Comparison of ENCODE assay signal across 1 cellular context in the genomic region with DNA sequence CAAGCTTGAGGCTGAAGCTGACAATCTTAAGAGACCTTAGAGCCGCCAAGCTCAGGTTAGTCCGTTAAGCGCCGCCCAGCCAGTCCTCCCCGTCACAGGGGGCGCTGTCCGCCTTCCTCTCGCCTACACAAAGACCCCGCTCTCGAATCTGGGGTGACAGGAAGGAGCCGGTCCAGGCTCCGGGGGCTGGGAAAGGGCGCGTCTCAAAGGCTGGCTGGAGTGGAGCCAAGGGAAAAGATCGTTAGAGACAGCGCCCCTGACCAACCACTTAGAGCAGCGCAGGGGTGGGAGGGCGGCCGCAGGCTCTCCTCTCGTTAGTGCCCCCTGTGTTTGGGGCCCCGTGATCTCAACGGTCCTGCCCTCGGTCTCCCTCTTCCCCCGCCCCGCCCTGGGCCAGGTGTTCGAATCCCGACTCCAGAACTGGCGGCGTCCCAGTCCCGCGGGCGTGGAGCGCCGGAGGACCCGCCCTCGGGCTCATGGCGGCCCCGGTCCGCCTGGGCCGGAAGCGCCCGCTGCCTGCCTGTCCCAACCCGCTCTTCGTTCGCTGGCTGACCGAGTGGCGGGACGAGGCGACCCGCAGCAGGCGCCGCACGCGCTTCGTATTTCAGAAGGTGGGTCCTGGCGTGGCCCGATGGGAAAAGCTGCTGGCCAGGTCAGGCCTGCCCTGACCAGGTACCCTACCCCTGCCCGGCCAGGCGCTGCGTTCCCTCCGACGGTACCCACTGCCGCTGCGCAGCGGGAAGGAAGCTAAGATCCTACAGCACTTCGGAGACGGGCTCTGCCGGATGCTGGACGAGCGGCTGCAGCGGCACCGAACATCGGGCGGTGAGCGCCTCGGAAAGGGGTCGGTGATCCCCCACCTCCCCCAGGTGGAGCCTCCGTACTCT.
A peak's percentile ranks its signal among the peaks of the same experiment; 100 is the strongest.
TF ChIP-seq lines count a peak whose summit lies in the region.

A gene with protein sequence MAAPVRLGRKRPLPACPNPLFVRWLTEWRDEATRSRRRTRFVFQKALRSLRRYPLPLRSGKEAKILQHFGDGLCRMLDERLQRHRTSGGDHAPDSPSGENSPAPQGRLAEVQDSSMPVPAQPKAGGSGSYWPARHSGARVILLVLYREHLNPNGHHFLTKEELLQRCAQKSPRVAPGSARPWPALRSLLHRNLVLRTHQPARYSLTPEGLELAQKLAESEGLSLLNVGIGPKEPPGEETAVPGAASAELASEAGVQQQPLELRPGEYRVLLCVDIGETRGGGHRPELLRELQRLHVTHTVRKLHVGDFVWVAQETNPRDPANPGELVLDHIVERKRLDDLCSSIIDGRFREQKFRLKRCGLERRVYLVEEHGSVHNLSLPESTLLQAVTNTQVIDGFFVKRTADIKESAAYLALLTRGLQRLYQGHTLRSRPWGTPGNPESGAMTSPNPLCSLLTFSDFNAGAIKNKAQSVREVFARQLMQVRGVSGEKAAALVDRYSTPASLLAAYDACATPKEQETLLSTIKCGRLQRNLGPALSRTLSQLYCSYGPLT (plus strand): TSS at position 156 of the 887 bp plus-strand sequence. CDS start 321 bp downstream, at position 477.

TF ChIP-seq in HepG2, 621 proteins besides CTCF, POLR2A, EP300 and RAD21 (continued from another document and continues in another):
- TF ChIP-seq, protein P1, sequence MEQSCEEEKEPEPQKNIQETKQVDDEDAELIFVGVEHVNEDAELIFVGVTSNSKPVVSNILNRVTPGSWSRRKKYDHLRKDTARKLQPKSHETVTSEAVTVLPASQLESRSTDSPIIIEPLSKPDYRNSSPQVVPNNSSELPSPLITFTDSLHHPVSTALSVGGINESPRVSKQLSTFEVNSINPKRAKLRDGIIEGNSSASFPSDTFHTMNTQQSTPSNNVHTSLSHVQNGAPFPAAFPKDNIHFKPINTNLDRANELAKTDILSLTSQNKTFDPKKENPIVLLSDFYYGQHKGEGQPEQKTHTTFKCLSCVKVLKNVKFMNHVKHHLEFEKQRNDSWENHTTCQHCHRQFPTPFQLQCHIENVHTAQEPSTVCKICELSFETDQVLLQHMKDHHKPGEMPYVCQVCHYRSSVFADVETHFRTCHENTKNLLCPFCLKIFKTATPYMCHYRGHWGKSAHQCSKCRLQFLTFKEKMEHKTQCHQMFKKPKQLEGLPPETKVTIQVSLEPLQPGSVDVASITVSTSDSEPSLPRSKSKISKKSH (CRISPR knock-in tag; IDR thresholded peaks at IDR 0.05; ENCODE audit: borderline replicate concordance), result no peak; the same call in 1 of the 2 replicates
- 0 out of 2 replicates have a peak, but pooled peaks have one; percentile 24 for TF ChIP-seq ONECUT2 (CRISPR knock-in tag; IDR thresholded peaks at IDR 0.05)
- TF ChIP-seq KLF16 (CRISPR knock-in tag; IDR thresholded peaks at IDR 0.05), result peak in 1 of 2 experiments; percentile 48; a peak in 1 of 4 replicates
- TF ChIP-seq ZNF253 (CRISPR knock-in tag; IDR thresholded peaks at IDR 0.05; ENCODE audit: borderline replicate concordance), result no peak
- TF ChIP-seq, protein P2, sequence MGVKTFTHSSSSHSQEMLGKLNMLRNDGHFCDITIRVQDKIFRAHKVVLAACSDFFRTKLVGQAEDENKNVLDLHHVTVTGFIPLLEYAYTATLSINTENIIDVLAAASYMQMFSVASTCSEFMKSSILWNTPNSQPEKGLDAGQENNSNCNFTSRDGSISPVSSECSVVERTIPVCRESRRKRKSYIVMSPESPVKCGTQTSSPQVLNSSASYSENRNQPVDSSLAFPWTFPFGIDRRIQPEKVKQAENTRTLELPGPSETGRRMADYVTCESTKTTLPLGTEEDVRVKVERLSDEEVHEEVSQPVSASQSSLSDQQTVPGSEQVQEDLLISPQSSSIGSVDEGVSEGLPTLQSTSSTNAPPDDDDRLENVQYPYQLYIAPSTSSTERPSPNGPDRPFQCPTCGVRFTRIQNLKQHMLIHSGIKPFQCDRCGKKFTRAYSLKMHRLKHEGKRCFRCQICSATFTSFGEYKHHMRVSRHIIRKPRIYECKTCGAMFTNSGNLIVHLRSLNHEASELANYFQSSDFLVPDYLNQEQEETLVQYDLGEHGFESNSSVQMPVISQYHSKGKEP (CRISPR knock-in tag; IDR thresholded peaks at IDR 0.05), result no peak
- peak; percentile 82; the same call in 1 of the 2 replicates for TF ChIP-seq ZSCAN9 (CRISPR knock-in tag; IDR thresholded peaks at IDR 0.05; ENCODE audit: borderline replicate concordance)
- TF ChIP-seq, protein P3, sequence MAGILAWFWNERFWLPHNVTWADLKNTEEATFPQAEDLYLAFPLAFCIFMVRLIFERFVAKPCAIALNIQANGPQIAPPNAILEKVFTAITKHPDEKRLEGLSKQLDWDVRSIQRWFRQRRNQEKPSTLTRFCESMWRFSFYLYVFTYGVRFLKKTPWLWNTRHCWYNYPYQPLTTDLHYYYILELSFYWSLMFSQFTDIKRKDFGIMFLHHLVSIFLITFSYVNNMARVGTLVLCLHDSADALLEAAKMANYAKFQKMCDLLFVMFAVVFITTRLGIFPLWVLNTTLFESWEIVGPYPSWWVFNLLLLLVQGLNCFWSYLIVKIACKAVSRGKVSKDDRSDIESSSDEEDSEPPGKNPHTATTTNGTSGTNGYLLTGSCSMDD (CRISPR knock-in tag; IDR thresholded peaks at IDR 0.05), result no peak
- TF ChIP-seq ATF7-NPFF (CRISPR knock-in tag; IDR thresholded peaks at IDR 0.05; ENCODE audit: low read depth), result peak; percentile 62; the same call in 1 of the 2 replicates
- no peak for TF ChIP-seq NFE2L2 (IDR thresholded peaks at IDR 0.05; ENCODE audit: low read length)
- TF ChIP-seq, protein P4, sequence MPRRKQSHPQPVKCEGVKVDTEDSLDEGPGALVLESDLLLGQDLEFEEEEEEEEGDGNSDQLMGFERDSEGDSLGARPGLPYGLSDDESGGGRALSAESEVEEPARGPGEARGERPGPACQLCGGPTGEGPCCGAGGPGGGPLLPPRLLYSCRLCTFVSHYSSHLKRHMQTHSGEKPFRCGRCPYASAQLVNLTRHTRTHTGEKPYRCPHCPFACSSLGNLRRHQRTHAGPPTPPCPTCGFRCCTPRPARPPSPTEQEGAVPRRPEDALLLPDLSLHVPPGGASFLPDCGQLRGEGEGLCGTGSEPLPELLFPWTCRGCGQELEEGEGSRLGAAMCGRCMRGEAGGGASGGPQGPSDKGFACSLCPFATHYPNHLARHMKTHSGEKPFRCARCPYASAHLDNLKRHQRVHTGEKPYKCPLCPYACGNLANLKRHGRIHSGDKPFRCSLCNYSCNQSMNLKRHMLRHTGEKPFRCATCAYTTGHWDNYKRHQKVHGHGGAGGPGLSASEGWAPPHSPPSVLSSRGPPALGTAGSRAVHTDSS (CRISPR knock-in tag; conservative IDR thresholded peaks at IDR 0.05), result no peak
- no peak for TF ChIP-seq ZNF256 (CRISPR knock-in tag; conservative IDR thresholded peaks at IDR 0.05)
- no peak for TF ChIP-seq IRX3 (CRISPR knock-in tag; IDR thresholded peaks at IDR 0.05; ENCODE audit: borderline replicate concordance, low read depth)
- TF ChIP-seq ZNF10 (CRISPR knock-in tag; IDR thresholded peaks at IDR 0.05; ENCODE audit: borderline replicate concordance, low read depth), result no peak
- TF ChIP-seq ZNF550 (CRISPR knock-in tag; IDR thresholded peaks at IDR 0.05; ENCODE audit: borderline replicate concordance), result no peak
- TF ChIP-seq, protein P5, sequence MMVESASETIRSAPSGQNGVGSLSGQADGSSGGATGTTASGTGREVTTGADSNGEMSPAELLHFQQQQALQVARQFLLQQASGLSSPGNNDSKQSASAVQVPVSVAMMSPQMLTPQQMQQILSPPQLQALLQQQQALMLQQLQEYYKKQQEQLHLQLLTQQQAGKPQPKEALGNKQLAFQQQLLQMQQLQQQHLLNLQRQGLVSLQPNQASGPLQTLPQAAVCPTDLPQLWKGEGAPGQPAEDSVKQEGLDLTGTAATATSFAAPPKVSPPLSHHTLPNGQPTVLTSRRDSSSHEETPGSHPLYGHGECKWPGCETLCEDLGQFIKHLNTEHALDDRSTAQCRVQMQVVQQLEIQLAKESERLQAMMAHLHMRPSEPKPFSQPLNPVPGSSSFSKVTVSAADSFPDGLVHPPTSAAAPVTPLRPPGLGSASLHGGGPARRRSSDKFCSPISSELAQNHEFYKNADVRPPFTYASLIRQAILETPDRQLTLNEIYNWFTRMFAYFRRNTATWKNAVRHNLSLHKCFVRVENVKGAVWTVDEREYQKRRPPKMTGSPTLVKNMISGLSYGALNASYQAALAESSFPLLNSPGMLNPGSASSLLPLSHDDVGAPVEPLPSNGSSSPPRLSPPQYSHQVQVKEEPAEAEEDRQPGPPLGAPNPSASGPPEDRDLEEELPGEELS (CRISPR knock-in tag; IDR thresholded peaks at IDR 0.05), result peak; percentile 41; the same call in 1 of the 2 replicates
- TF ChIP-seq, protein P6, sequence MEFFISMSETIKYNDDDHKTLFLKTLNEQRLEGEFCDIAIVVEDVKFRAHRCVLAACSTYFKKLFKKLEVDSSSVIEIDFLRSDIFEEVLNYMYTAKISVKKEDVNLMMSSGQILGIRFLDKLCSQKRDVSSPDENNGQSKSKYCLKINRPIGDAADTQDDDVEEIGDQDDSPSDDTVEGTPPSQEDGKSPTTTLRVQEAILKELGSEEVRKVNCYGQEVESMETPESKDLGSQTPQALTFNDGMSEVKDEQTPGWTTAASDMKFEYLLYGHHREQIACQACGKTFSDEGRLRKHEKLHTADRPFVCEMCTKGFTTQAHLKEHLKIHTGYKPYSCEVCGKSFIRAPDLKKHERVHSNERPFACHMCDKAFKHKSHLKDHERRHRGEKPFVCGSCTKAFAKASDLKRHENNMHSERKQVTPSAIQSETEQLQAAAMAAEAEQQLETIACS (CRISPR knock-in tag; IDR thresholded peaks at IDR 0.05), result no peak
- peak; percentile 73; the same call in 1 of the 2 replicates for TF ChIP-seq NAIF1 (CRISPR knock-in tag; IDR thresholded peaks at IDR 0.05; ENCODE audit: borderline replicate concordance)
- TF ChIP-seq SSRP1 (CRISPR knock-in tag; IDR thresholded peaks at IDR 0.05), result peak; percentile 43; the same call in 1 of the 2 replicates
- peak; percentile 56; the same call in 1 of the 2 replicates for TF ChIP-seq SP2 (CRISPR knock-in tag; IDR thresholded peaks at IDR 0.05)
- TF ChIP-seq ZNF225 (CRISPR knock-in tag; IDR thresholded peaks at IDR 0.05), result no peak
- TF ChIP-seq, protein P7, sequence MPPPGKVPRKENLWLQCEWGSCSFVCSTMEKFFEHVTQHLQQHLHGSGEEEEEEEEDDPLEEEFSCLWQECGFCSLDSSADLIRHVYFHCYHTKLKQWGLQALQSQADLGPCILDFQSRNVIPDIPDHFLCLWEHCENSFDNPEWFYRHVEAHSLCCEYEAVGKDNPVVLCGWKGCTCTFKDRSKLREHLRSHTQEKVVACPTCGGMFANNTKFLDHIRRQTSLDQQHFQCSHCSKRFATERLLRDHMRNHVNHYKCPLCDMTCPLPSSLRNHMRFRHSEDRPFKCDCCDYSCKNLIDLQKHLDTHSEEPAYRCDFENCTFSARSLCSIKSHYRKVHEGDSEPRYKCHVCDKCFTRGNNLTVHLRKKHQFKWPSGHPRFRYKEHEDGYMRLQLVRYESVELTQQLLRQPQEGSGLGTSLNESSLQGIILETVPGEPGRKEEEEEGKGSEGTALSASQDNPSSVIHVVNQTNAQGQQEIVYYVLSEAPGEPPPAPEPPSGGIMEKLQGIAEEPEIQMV (CRISPR knock-in tag; IDR thresholded peaks at IDR 0.05; ENCODE audit: low read depth), result no peak
- TF ChIP-seq, protein P8, sequence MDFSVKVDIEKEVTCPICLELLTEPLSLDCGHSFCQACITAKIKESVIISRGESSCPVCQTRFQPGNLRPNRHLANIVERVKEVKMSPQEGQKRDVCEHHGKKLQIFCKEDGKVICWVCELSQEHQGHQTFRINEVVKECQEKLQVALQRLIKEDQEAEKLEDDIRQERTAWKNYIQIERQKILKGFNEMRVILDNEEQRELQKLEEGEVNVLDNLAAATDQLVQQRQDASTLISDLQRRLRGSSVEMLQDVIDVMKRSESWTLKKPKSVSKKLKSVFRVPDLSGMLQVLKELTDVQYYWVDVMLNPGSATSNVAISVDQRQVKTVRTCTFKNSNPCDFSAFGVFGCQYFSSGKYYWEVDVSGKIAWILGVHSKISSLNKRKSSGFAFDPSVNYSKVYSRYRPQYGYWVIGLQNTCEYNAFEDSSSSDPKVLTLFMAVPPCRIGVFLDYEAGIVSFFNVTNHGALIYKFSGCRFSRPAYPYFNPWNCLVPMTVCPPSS (IDR thresholded peaks at IDR 0.05), result no peak
- peak; percentile 1; the same call in 1 of the 2 replicates for TF ChIP-seq ZNF792 (CRISPR knock-in tag; IDR thresholded peaks at IDR 0.05)
- TF ChIP-seq KDM4B (CRISPR knock-in tag; IDR thresholded peaks at IDR 0.05), result no peak
- TF ChIP-seq, protein P9, sequence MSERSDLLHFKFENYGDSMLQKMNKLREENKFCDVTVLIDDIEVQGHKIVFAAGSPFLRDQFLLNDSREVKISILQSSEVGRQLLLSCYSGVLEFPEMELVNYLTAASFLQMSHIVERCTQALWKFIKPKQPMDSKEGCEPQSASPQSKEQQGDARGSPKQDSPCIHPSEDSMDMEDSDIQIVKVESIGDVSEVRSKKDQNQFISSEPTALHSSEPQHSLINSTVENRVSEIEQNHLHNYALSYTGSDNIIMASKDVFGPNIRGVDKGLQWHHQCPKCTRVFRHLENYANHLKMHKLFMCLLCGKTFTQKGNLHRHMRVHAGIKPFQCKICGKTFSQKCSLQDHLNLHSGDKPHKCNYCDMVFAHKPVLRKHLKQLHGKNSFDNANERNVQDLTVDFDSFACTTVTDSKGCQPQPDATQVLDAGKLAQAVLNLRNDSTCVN (CRISPR knock-in tag; IDR thresholded peaks at IDR 0.05; ENCODE audit: borderline replicate concordance), result no peak
- TF ChIP-seq, protein P10, sequence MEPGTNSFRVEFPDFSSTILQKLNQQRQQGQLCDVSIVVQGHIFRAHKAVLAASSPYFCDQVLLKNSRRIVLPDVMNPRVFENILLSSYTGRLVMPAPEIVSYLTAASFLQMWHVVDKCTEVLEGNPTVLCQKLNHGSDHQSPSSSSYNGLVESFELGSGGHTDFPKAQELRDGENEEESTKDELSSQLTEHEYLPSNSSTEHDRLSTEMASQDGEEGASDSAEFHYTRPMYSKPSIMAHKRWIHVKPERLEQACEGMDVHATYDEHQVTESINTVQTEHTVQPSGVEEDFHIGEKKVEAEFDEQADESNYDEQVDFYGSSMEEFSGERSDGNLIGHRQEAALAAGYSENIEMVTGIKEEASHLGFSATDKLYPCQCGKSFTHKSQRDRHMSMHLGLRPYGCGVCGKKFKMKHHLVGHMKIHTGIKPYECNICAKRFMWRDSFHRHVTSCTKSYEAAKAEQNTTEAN (CRISPR knock-in tag; conservative IDR thresholded peaks at IDR 0.05), result no peak; the same call in none of the 2 replicates
- TF ChIP-seq, protein P11, sequence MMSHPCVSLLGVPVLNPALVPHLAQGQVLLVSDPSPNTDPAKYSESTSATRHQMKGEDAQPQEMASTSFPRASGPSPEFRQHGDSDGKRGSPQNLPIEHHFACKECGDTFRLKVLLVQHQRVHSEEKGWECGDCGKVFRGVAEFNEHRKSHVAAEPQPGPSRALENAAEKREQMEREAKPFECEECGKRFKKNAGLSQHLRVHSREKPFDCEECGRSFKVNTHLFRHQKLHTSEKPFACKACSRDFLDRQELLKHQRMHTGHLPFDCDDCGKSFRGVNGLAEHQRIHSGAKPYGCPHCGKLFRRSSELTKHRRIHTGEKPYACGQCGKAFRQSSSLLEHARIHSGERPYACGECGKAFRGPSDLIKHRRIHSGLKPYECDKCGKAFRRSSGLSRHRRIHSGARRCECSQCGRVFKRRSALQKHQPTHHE (CRISPR knock-in tag; IDR thresholded peaks at IDR 0.05; ENCODE audit: borderline replicate concordance), result peak; percentile 79
- TF ChIP-seq AKAP8 (CRISPR knock-in tag; IDR thresholded peaks at IDR 0.05), result no peak
